ENCODE assay signal across 9 cellular contexts in the genomic region with DNA sequence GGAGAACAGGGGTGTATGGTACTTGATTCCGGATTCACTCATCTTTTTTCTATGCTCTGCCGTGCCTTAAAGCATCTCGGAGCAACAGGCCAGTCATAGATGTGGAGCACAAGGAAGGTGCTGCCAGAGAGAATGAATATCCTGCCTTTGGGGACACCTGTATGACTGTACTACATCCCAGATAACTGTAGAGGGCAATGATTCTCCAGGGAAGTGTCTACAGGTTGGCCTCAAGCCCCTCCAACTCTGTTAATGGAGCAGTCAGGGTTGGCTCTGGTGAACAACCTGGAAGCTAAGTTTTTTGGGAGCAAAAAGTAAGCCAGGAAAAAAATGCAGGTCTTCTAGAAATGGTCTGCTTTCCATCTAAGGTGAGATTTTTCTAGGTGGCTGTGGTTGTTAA.
DNase-seq lines count a peak whose midpoint lies in the region; ATAC-seq, FAIRE-seq and TF ChIP-seq lines count a peak whose summit lies in the region.
"Had no signal": no experiment of that assay in that cellular context is flagged by ENCODE, and none has a peak within 500 bp of the region (broad histone marks: within the 10 kb centered on the region; RNA-seq: fewer than 3 reads in every experiment).

No MANE protein-coding gene starts in this region.

- H3K4me3 ChIP-seq in OCI-LY7 (ENCODE audit: low read depth, low read length, poor library complexity, severe bottlenecking): no peak overlapping the region
- no peak overlapping the region for H3K4me3 ChIP-seq in right lobe of liver

- no peak overlapping the region for H3K27ac ChIP-seq in OCI-LY7 (ENCODE audit: low read depth, low read length, poor library complexity, severe bottlenecking)
- H3K27ac ChIP-seq in right lobe of liver: no peak overlapping the region

- no peaks in the 10 kb centered on the region; the same call in 1 of the 2 replicates for H3K9me3 ChIP-seq in OCI-LY7 (ENCODE audit: low read length)
- no peaks in the 10 kb centered on the region for H3K9me3 ChIP-seq in right lobe of liver

- H3K79me2 ChIP-seq in OCI-LY7 (ENCODE audit: insufficient read depth, low read depth, low read length): no peaks in the 10 kb centered on the region

- no peaks in the 10 kb centered on the region for H3K27me3 ChIP-seq in right lobe of liver

- no peak overlapping the region for H2AFZ ChIP-seq in OCI-LY7 (ENCODE audit: low read length)

- no peaks in the 10 kb centered on the region for H4K20me1 ChIP-seq in OCI-LY7 (ENCODE audit: insufficient read depth, low read length)

- H3K9me2 ChIP-seq in OCI-LY7 (ENCODE audit: insufficient read depth, low read length): no peaks in the 10 kb centered on the region

- H3K4me2 ChIP-seq in OCI-LY7 (ENCODE audit: low read length): no peak overlapping the region

- POLR2A ChIA-PET in OCI-LY7 (lab: Charles Lee): interaction anchor here (0.9 to 2.0 kb wide), 3 partner anchors 13 to 680 kb away, joined by 3 to 4 read pairs (median 4); no protein-coding TSS in a partner anchor

- H3K36me3 ChIP-seq in OCI-LY7 (ENCODE audit: insufficient read depth, low read length): no peaks in the 10 kb centered on the region
- H3K36me3 ChIP-seq in right lobe of liver: no peaks in the 10 kb centered on the region

- DNase-seq in NCI-H1092 treated with DMSO at 0.1 percent for 48 hours (lab: John Stamatoyannopoulos, UW) (peak; percentile 2), NCI-H1092 (lab: John Stamatoyannopoulos, UW) (no peak), OCI-LY7 (ENCODE audit: low spot score) (peak; percentile 65), right lobe of liver (no peak), GM12891 (ENCODE audit: insufficient read length, low spot score) (no peak), superior temporal gyrus (ENCODE audit: extremely low spot score) (no peak)
- DNase-seq: activated naive CD8-positive, alpha-beta T cell treated with anti-CD3 and anti-CD28 coated beads, Interleukin-2, amount 10 ng/mL, durations not matched to agents 7 days and 5 days had no signal

- intact Hi-C loops in OCI-LY7 (cut with micrococcal nuclease; ENCODE audit: unreplicated experiment): loop anchor here (1.0 to 5.0 kb wide), 3 partner anchors 135 to 461 kb away; no protein-coding TSS in a partner anchor
- intact Hi-C loops in right lobe of liver (cut with DNase I): no loop called here

- TF ChIP-seq CTCF in OCI-LY7 (conservative IDR thresholded peaks at IDR 0.05; ENCODE audit: low read length) (peak; percentile 73), right lobe of liver (IDR thresholded peaks at IDR 0.05) (peak; percentile 20 to 46 (median 37))

- H3K4me1 ChIP-seq in OCI-LY7 (ENCODE audit: insufficient read depth, low read length, poor library complexity, severe bottlenecking) (peaks cover 10% of the 10 kb centered on the region), right lobe of liver (peaks cover 0 to 14% (median 2%) of the 10 kb centered on the region in 4 donors)

- TF ChIP-seq POLR2A in right lobe of liver (IDR thresholded peaks at IDR 0.05) (no peak), GM12891 (IDR thresholded peaks at IDR 0.05; ENCODE audit: low read depth, low read length) (no peak)

- no peak for FAIRE-seq in GM12891 (lab: Jason Lieb, UNC)

- ATAC-seq in HG02642 (IDR thresholded peaks at IDR 0.05; ENCODE audit: poor library complexity, unreplicated experiment): peak; percentile 57
- ATAC-seq in right lobe of liver: peak; percentile 64 to 86 (median 80)
- no peak for ATAC-seq in GM18520 (IDR thresholded peaks at IDR 0.05; ENCODE audit: unreplicated experiment)

- no TSS peak for BruUV-seq in OCI-LY7 (replicated peaks; lab: Mats Ljungman, UMichigan)

- WGBS in right lobe of liver (ENCODE audit: insufficient coverage, low coverage, low lambda C conversion rate, missing lambda C conversion rate): 92% methylated on average over 3 of the region's 3 CpGs

- CTCF ChIA-PET in OCI-LY7 (lab: Charles Lee; ENCODE audit: unreplicated experiment): interaction anchor here (1.1 kb wide), 1 partner anchor 460 kb away, joined by 4 read pairs; no protein-coding TSS in a partner anchor

TF ChIP-seq in GM12891, 5 proteins besides CTCF, POLR2A, EP300 and RAD21:
- TF ChIP-seq TAF1 (IDR thresholded peaks at IDR 0.05; ENCODE audit: low read depth, low read length) (no peak), POU2F2 (IDR thresholded peaks at IDR 0.05; ENCODE audit: low read depth, low read length) (no peak), POLR2AphosphoS5 (IDR thresholded peaks at IDR 0.05; ENCODE audit: low read depth, low read length) (no peak), PAX5 (IDR thresholded peaks at IDR 0.05; ENCODE audit: insufficient read depth, low read length, severe bottlenecking) (no peak)

Comparison
In these comparisons a context has a peak if more than half of its experiments do, and no peak if none do; other contexts are left out.
1. DNase-seq: peak in NCI-H1092 treated with DMSO at 0.1 percent for 48 hours (single experiment) and OCI-LY7 (single experiment); none in NCI-H1092 (single experiment), right lobe of liver (0 of 3), GM12891 (single experiment) and superior temporal gyrus (single experiment).